ENCODE assay signal across 9 cellular contexts in the genomic region with DNA sequence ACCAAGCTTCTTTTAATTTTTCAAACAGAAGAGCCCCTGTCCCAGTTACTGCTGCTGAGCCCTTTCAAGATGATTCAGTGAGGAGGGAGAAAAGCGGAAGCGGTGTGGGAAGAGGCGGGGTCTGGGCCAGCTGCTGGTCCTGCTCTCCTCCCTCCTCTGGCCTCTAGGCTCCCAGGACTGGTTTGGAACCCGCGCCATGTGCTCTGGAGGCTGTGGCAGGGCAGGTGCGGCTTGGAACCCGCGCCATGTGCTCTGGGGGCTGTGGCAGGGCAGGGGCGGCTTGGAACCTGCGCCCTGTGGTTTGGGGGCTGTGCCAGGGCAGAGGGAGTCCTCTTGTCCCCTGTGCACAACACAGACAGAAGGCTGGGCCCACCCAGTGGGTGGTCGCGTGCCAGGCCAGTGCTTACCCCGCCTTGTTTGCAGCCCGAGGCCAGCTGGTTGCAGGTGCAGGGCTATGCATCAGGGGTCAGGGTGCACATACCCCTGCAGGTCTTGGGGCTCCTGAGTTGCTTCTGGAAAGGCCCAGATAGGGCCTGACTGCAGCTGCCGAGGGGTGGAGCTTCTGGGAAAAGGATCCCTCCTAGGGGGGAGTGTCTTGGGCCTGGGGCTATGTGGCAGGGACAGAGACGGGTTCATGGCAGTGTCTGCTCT. TPM values are rescaled to one million over a fixed set of nuclear protein-coding genes. Genes with fewer than 3 reads are reported as not detected.
DNase-seq lines count a peak whose midpoint lies in the region; TF ChIP-seq lines count a peak whose summit lies in the region.
"Had no signal": no experiment of that assay in that cellular context is flagged by ENCODE, and none has a peak within 500 bp of the region (broad histone marks: within the 10 kb centered on the region; RNA-seq: fewer than 3 reads in every experiment).

No MANE protein-coding gene starts in this region.

- TF ChIP-seq CTCF in Peyer's patch (IDR thresholded peaks at IDR 0.05) (no peak), endodermal cell (conservative IDR thresholded peaks at IDR 0.05) (no peak), adrenal gland (IDR thresholded peaks at IDR 0.05) (no peak)

- H3K36me3 ChIP-seq in BLaER1 (no peaks in the 10 kb centered on the region), Peyer's patch (no peaks in the 10 kb centered on the region), endodermal cell (ENCODE audit: control insufficient read depth, insufficient read depth, low read length) (no peaks in the 10 kb centered on the region), adrenal gland (replicated peaks in 1 of 2) (no peaks in the 10 kb centered on the region)

- no peaks in the 10 kb centered on the region for H4K20me1 ChIP-seq in BLaER1

- H3K4me3 ChIP-seq in BLaER1 (peak overlapping the region; percentile 57), Peyer's patch (peak overlapping the region; percentile 15 to 38 (median 36)), endodermal cell (ENCODE audit: low read length) (no peak overlapping the region), adrenal gland (no peak overlapping the region)

- intact Hi-C loops in adrenal gland (cut with DNase I) = loop anchor here in 1 of 2 donors (10.0 kb wide), 1 partner anchor 149 kb away; no protein-coding TSS in a partner anchor

- peaks cover 9% of the 10 kb centered on the region for H3K4me1 Mint-ChIP-seq in endodermal cell

- 0 out of 2 replicates have a peak, but pooled peaks cover 3% of the 10 kb centered on the region for H3K9me3 ChIP-seq in BLaER1
- no peaks in the 10 kb centered on the region for H3K9me3 ChIP-seq in Peyer's patch
- H3K9me3 ChIP-seq in endodermal cell (ENCODE audit: control insufficient read depth, low read length) = no peaks in the 10 kb centered on the region
- no peaks in the 10 kb centered on the region for H3K9me3 ChIP-seq in adrenal gland (replicated peaks in 1 of 3)

- peak overlapping the region; percentile 83 for H3K27ac ChIP-seq in BLaER1
- H3K27ac ChIP-seq in Peyer's patch = peak overlapping the region; percentile 22 to 89 (median 78)
- peak overlapping the region; percentile 38 for H3K27ac ChIP-seq in endodermal cell (ENCODE audit: low read depth, low read length)
- no peak overlapping the region for H3K27ac ChIP-seq in adrenal gland

- TF ChIP-seq POLR2A in Peyer's patch (IDR thresholded peaks at IDR 0.05) (no peak), adrenal gland (IDR thresholded peaks at IDR 0.05) (no peak)

- peaks cover 6% of the 10 kb centered on the region for H3K36me3 Mint-ChIP-seq in endodermal cell (ENCODE audit: low read depth)

- 92 to 96% methylated on average over 8 to 15 of the region's 16 CpGs for WGBS in endodermal cell (ENCODE audit: insufficient coverage in 1 of 2, insufficient read length in 1 of 2), 2 experiments
- 62 to 76% (median 68%) methylated on average over 3 to 16 of the region's 16 CpGs for WGBS in adrenal gland, 4 donors

- H3K4me2 ChIP-seq in BLaER1 = peak overlapping the region; percentile 88

- H3K27me3 ChIP-seq in BLaER1 = no peaks in the 10 kb centered on the region
- no peaks in the 10 kb centered on the region for H3K27me3 ChIP-seq in Peyer's patch
- H3K27me3 ChIP-seq in endodermal cell (ENCODE audit: control insufficient read depth, insufficient read depth, low read length, poor library complexity, severe bottlenecking) = no peaks in the 10 kb centered on the region
- H3K27me3 ChIP-seq in adrenal gland = no peaks in the 10 kb centered on the region

- H3K27ac Mint-ChIP-seq in endodermal cell = no peak overlapping the region

- peak overlapping the region; percentile 75 for H3K9ac ChIP-seq in BLaER1
- H3K9ac ChIP-seq in endodermal cell (ENCODE audit: extremely low read depth, low read length, poor library complexity, severe bottlenecking) = no peak overlapping the region

- no peak overlapping the region for H3K4me3 Mint-ChIP-seq in endodermal cell

- DNase-seq in GM19238 (ENCODE audit: insufficient read length, low spot score) = peak; percentile 16
- DNase-seq in Peyer's patch = peak; percentile 59 to 69 (median 61)
- DNase-seq in endodermal cell = peak; percentile 77
- no peak for DNase-seq in adrenal gland
- no peak for DNase-seq in effector CD8-positive, alpha-beta T cell (lab: John Stamatoyannopoulos, UW)
- no peak for DNase-seq in 8988T
- DNase-seq in anterior cingulate cortex (lab: John Stamatoyannopoulos, UW) = no peak
- DNase-seq: IMR-90 had no signal

- H3K4me1 ChIP-seq in BLaER1 = peaks cover 77% of the 10 kb centered on the region
- peaks cover 0 to 14% (median 5%) of the 10 kb centered on the region in 4 donors for H3K4me1 ChIP-seq in Peyer's patch
- H3K4me1 ChIP-seq in endodermal cell (ENCODE audit: control insufficient read depth, insufficient read depth, low read length) = no peaks in the 10 kb centered on the region
- H3K4me1 ChIP-seq in adrenal gland (replicated peaks in 1 of 2) = no peaks in the 10 kb centered on the region

- no peaks in the 10 kb centered on the region for H3K27me3 Mint-ChIP-seq in endodermal cell (ENCODE audit: insufficient read depth)

- no peaks in the 10 kb centered on the region for H3K9me3 Mint-ChIP-seq in endodermal cell

RNA-seq across cellular contexts. Expression of a gene that starts 12.2 kb away (rescaled TPM):
- total RNA-seq in Peyer's patch (1 to 10 TPM in 1 of 4 donors, not detected in 3; 2.4 TPM), endodermal cell (10 to 100 TPM in 1 of 2 donors, 1 to 10 TPM in 1; 5.2 to 10.1 TPM), adrenal gland (1 to 10 TPM in 1 of 8 donors, not detected in 7; 1.2 TPM)
- polyA plus RNA-seq in endodermal cell (2013, experiment 1 of 2) = 0.93 TPM
- polyA plus RNA-seq in endodermal cell (2013, experiment 2 of 2) = 0.87 TPM
- polyA plus RNA-seq in adrenal gland = not detected
- total RNA-seq: IMR-90 had no signal
- polyA plus RNA-seq: IMR-90 had no signal

Comparison
In these comparisons a context has a peak if more than half of its experiments do, and no peak if none do; other contexts are left out.
1. H3K27ac ChIP-seq: peak in BLaER1 (single experiment), Peyer's patch (4 of 4) and endodermal cell (single experiment); none in adrenal gland (0 of 5).
2. H3K4me3 ChIP-seq: peak in BLaER1 (single experiment) and Peyer's patch (4 of 4); none in endodermal cell (single experiment) and adrenal gland (0 of 4).
3. DNase-seq: peak in GM19238 (single experiment), Peyer's patch (3 of 3) and endodermal cell (single experiment); none in adrenal gland (0 of 7), effector CD8-positive, alpha-beta T cell (single experiment), 8988T (single experiment) and anterior cingulate cortex (0 of 58).